ENCODE assay signal across 34 cellular contexts in genomic region chr9:124467410-124468060, GRCh38. TPM values are rescaled to one million over a fixed set of nuclear protein-coding genes. Genes with fewer than 3 reads are reported as not detected.
"Had no signal": no experiment of that assay in that cellular context is flagged by ENCODE, and none has a peak within 500 bp of the region (broad histone marks: within the 10 kb centered on the region; RNA-seq: fewer than 3 reads in every experiment).

No MANE protein-coding gene starts in this region.

- ATAC-seq: activated CD4-positive, CD25-positive, alpha-beta regulatory T cell treated with anti-CD3 and anti-CD28 coated beads, Interleukin-2, amount 50 U/mL, for 24 hours had no signal

- H3K4me3 ChIP-seq: adrenal gland, ovary, prostate gland, smooth muscle cell, stomach, tibial artery had no signal

- H3K36me3 ChIP-seq: adrenal gland, brain microvascular endothelial cell, neutrophil, ovary, prostate gland, stomach, tibial artery, WERI-Rb-1 had no signal

- H3K27me3 ChIP-seq: adrenal gland, ovary had no signal

- DNase-seq: activated CD4-positive, alpha-beta memory T cell treated with anti-CD3 and anti-CD28 coated beads for 36 hours; activated CD4-positive, alpha-beta T cell treated with anti-CD3 and anti-CD28 coated beads, Interleukin-2, amount 10 ng/mL, durations not matched to agents 24 days and 14 days; activated CD8-positive, alpha-beta memory T cell treated with anti-CD3 and anti-CD28 coated beads, Interleukin-2, amount 50 U/mL, for 4 hours; activated effector memory CD4-positive, alpha-beta T cell treated with anti-CD3 and anti-CD28 coated beads, Interleukin-2, amount 50 U/mL, for 16 hours; activated naive CD4-positive, alpha-beta T cell treated with anti-CD3 and anti-CD28 coated beads for 36 hours; activated naive CD8-positive, alpha-beta T cell treated with anti-CD3 and anti-CD28 coated beads for 36 hours; activated T-cell treated with anti-CD3 and anti-CD28 coated beads, Interleukin-2, amount 50 U/mL, for 1 hour; brain microvascular endothelial cell; caudate nucleus; left colon; mesenchymal stem cell; ovary; retina; stimulated activated CD4-positive, alpha-beta T cell treated with anti-CD3 and anti-CD28 coated beads, Interleukin-15, amount 100 ng/mL, for 24 hours; stimulated activated CD4-positive, alpha-beta T cell treated with anti-CD3 and anti-CD28 coated beads, Interleukin-2, amount 100 ng/mL, for 24 hours; stimulated activated naive B cell treated with anti-CD40 and anti-IgM and Interleukin-4, amounts not matched to agents 10 μg/mL and 1 μg/mL and 100 μg/mL, for 72 hours; stomach; SW 1271; T-helper 9 cell; tibial artery; WERI-Rb-1 had no signal

- H3K4me2 ChIP-seq: smooth muscle cell had no signal

- H3K4me1 ChIP-seq: adrenal gland, prostate gland, stomach, tibial artery had no signal

- H3K27ac ChIP-seq: adrenal gland, brain microvascular endothelial cell, neutrophil, ovary, prostate gland, stomach, tibial artery, WERI-Rb-1 had no signal

- FAIRE-seq: astrocyte, endothelial cell of umbilical vein, islet of Langerhans had no signal

- H3K9me3 ChIP-seq: adrenal gland, neutrophil, ovary, prostate gland, stomach, tibial artery had no signal

RNA-seq across cellular contexts. Expression of gene ADGRD2, which starts 17.3 kb away (rescaled TPM):
- total RNA-seq: activated CD4-positive, alpha-beta memory T cell treated with anti-CD3 and anti-CD28 coated beads for 36 hours; activated CD4-positive, alpha-beta T cell treated with anti-CD3 and anti-CD28 coated beads, Interleukin-2, amount 10 ng/mL, durations not matched to agents 24 days and 14 days; activated CD8-positive, alpha-beta memory T cell treated with anti-CD3 and anti-CD28 coated beads for 36 hours; activated naive CD4-positive, alpha-beta T cell treated with anti-CD3 and anti-CD28 coated beads for 36 hours; activated naive CD8-positive, alpha-beta T cell treated with anti-CD3 and anti-CD28 coated beads for 36 hours; activated T-helper 1 cell treated with anti-CD3 and anti-CD28 coated beads, Interleukin-12 subunit alpha, Interleukin-12 subunit beta, Interleukin-2, Interleukin-4 antibody, amounts not matched to agents 30 ng/mL and 10 ng/mL and 1 ng/mL, durations not matched to agents 14 hours and 24 hours and 36 hours; astrocyte; endothelial cell of umbilical vein; fibroblast of lung; fibroblast of villous mesenchyme; left colon; ovary; smooth muscle cell; stomach had no signal
- polyA plus RNA-seq: endothelial cell of umbilical vein, fibroblast of lung, ovary, smooth muscle cell, stomach had no signal

RNA-seq across cellular contexts. Expression of gene NR5A1, which starts 39.7 kb away (rescaled TPM):
- total RNA-seq: activated CD4-positive, alpha-beta memory T cell treated with anti-CD3 and anti-CD28 coated beads for 36 hours; activated CD4-positive, alpha-beta T cell treated with anti-CD3 and anti-CD28 coated beads, Interleukin-2, amount 10 ng/mL, durations not matched to agents 24 days and 14 days; activated CD8-positive, alpha-beta memory T cell treated with anti-CD3 and anti-CD28 coated beads for 36 hours; activated naive CD4-positive, alpha-beta T cell treated with anti-CD3 and anti-CD28 coated beads for 36 hours; activated naive CD8-positive, alpha-beta T cell treated with anti-CD3 and anti-CD28 coated beads for 36 hours; activated T-helper 1 cell treated with anti-CD3 and anti-CD28 coated beads, Interleukin-12 subunit alpha, Interleukin-12 subunit beta, Interleukin-2, Interleukin-4 antibody, amounts not matched to agents 30 ng/mL and 10 ng/mL and 1 ng/mL, durations not matched to agents 14 hours and 24 hours and 36 hours; astrocyte; endothelial cell of umbilical vein; fibroblast of lung; fibroblast of villous mesenchyme; left colon; smooth muscle cell; stomach; ureter had no signal
- polyA plus RNA-seq: endothelial cell of umbilical vein, fibroblast of lung, smooth muscle cell had no signal
